Comparison of ENCODE assay signal across 1 cellular context in genomic region chr12:115873416-115874082, GRCh38.
TF ChIP-seq lines count a peak whose summit lies in the region.

No MANE protein-coding gene starts in this region.

TF ChIP-seq in GM23338, 12 proteins besides CTCF, POLR2A, EP300 and RAD21:
- TF ChIP-seq ZNF462 (CRISPR knock-in tag; IDR thresholded peaks at IDR 0.05) (no peak), ETS1 (IDR thresholded peaks at IDR 0.05) (no peak), CREB1 (CRISPR knock-in tag; IDR thresholded peaks at IDR 0.05; ENCODE audit: low read depth) (no peak), JUNB (IDR thresholded peaks at IDR 0.05; ENCODE audit: unreplicated experiment) (no peak), POLR2AphosphoS5 (IDR thresholded peaks at IDR 0.05; ENCODE audit: low read depth) (no peak), ZNF331 (CRISPR knock-in tag; IDR thresholded peaks at IDR 0.05; ENCODE audit: low read depth) (no peak), STAT1 (IDR thresholded peaks at IDR 0.05; ENCODE audit: unreplicated experiment) (no peak), ZNF114 (CRISPR knock-in tag; IDR thresholded peaks at IDR 0.05) (no peak), NANOG (IDR thresholded peaks at IDR 0.05; ENCODE audit: borderline replicate concordance) (no peak)
